Comparison of ENCODE assay signal across 1 cellular context in the genomic region with DNA sequence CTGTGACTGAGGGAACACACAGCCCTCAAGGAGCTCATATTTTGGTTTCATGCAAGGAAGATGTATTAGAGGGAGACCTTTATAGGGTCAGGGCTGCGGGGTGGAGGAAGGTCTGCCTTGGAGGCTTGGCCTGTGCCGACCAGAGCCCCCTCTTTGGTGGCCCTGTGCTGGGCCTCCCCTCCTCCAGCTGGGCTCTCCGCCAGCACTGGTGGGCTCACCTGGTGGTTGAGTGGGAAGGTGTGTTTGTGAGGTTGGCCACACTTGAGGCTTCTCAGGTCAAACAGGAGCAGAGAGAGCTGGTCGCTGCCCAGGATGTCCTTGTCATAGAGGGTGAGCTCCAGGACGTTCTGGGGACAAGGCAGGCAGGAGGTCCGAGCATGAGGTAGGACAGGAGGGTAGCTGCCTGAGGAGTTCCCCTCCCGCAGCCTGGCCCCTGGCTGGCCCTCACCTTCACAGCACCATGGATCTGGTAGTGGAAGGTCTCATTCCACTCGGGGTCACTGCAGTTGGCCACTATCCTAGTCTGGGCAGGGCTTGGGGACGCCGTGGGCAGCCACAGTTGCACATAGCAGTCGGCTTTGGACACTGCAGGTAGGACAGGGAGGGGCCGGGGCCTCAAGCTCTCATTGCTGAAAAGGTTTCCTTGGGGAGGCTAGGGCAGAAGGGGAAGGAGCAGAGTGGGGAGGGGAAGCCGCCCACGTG.
TF ChIP-seq lines count a peak whose summit lies in the region.

No MANE protein-coding gene starts in this region.

TF ChIP-seq in WTC11, 78 proteins besides CTCF, POLR2A, EP300 and RAD21 (continued from another document):
- TF ChIP-seq, protein P1, sequence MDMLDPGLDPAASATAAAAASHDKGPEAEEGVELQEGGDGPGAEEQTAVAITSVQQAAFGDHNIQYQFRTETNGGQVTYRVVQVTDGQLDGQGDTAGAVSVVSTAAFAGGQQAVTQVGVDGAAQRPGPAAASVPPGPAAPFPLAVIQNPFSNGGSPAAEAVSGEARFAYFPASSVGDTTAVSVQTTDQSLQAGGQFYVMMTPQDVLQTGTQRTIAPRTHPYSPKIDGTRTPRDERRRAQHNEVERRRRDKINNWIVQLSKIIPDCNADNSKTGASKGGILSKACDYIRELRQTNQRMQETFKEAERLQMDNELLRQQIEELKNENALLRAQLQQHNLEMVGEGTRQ (CRISPR knock-in tag; IDR thresholded peaks at IDR 0.05): no peak
- TF ChIP-seq, protein P2, sequence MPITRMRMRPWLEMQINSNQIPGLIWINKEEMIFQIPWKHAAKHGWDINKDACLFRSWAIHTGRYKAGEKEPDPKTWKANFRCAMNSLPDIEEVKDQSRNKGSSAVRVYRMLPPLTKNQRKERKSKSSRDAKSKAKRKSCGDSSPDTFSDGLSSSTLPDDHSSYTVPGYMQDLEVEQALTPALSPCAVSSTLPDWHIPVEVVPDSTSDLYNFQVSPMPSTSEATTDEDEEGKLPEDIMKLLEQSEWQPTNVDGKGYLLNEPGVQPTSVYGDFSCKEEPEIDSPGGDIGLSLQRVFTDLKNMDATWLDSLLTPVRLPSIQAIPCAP (CRISPR knock-in tag; IDR thresholded peaks at IDR 0.05): no peak
- TF ChIP-seq, protein P3, sequence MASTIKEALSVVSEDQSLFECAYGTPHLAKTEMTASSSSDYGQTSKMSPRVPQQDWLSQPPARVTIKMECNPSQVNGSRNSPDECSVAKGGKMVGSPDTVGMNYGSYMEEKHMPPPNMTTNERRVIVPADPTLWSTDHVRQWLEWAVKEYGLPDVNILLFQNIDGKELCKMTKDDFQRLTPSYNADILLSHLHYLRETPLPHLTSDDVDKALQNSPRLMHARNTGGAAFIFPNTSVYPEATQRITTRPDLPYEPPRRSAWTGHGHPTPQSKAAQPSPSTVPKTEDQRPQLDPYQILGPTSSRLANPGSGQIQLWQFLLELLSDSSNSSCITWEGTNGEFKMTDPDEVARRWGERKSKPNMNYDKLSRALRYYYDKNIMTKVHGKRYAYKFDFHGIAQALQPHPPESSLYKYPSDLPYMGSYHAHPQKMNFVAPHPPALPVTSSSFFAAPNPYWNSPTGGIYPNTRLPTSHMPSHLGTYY (CRISPR knock-in tag; IDR thresholded peaks at IDR 0.05): no peak
- TF ChIP-seq, protein P4, sequence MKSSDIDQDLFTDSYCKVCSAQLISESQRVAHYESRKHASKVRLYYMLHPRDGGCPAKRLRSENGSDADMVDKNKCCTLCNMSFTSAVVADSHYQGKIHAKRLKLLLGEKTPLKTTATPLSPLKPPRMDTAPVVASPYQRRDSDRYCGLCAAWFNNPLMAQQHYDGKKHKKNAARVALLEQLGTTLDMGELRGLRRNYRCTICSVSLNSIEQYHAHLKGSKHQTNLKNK (CRISPR knock-in tag; IDR thresholded peaks at IDR 0.05): no peak
- TF ChIP-seq TCF7 (CRISPR knock-in tag; IDR thresholded peaks at IDR 0.05; ENCODE audit: low read depth) (no peak), ELF4 (CRISPR knock-in tag; IDR thresholded peaks at IDR 0.05; ENCODE audit: low read depth) (no peak)
- TF ChIP-seq, protein P5, sequence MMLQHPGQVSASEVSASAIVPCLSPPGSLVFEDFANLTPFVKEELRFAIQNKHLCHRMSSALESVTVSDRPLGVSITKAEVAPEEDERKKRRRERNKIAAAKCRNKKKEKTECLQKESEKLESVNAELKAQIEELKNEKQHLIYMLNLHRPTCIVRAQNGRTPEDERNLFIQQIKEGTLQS (CRISPR knock-in tag; conservative IDR thresholded peaks at IDR 0.05): no peak
- TF ChIP-seq, protein P6, sequence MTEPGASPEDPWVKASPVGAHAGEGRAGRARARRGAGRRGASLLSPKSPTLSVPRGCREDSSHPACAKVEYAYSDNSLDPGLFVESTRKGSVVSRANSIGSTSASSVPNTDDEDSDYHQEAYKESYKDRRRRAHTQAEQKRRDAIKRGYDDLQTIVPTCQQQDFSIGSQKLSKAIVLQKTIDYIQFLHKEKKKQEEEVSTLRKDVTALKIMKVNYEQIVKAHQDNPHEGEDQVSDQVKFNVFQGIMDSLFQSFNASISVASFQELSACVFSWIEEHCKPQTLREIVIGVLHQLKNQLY (CRISPR knock-in tag; IDR thresholded peaks at IDR 0.05): no peak
- TF ChIP-seq, protein P7, sequence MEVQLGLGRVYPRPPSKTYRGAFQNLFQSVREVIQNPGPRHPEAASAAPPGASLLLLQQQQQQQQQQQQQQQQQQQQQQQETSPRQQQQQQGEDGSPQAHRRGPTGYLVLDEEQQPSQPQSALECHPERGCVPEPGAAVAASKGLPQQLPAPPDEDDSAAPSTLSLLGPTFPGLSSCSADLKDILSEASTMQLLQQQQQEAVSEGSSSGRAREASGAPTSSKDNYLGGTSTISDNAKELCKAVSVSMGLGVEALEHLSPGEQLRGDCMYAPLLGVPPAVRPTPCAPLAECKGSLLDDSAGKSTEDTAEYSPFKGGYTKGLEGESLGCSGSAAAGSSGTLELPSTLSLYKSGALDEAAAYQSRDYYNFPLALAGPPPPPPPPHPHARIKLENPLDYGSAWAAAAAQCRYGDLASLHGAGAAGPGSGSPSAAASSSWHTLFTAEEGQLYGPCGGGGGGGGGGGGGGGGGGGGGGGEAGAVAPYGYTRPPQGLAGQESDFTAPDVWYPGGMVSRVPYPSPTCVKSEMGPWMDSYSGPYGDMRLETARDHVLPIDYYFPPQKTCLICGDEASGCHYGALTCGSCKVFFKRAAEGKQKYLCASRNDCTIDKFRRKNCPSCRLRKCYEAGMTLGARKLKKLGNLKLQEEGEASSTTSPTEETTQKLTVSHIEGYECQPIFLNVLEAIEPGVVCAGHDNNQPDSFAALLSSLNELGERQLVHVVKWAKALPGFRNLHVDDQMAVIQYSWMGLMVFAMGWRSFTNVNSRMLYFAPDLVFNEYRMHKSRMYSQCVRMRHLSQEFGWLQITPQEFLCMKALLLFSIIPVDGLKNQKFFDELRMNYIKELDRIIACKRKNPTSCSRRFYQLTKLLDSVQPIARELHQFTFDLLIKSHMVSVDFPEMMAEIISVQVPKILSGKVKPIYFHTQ (CRISPR knock-in tag; IDR thresholded peaks at IDR 0.05): no peak
